1 cellular context compared by ENCODE assay signal in genomic region chr22:21030621-21031544, GRCh38.
TF ChIP-seq lines count a peak whose summit lies in the region.

No MANE protein-coding gene starts in this region.

TF ChIP-seq in GM23338, 12 proteins besides CTCF, POLR2A, EP300 and RAD21 (continued from another document):
- no peak for TF ChIP-seq REST (IDR thresholded peaks at IDR 0.05; ENCODE audit: unreplicated experiment)
- no peak for TF ChIP-seq EZH2 (IDR thresholded peaks at IDR 0.05; ENCODE audit: low read depth, unreplicated experiment)
